ENCODE assay signal across 24 cellular contexts in genomic region chr6:154230390-154230789, GRCh38.
DNase-seq lines count a peak whose midpoint lies in the region; ATAC-seq and TF ChIP-seq lines count a peak whose summit lies in the region.
"Had no signal": no experiment of that assay in that cellular context is flagged by ENCODE, and none has a peak within 500 bp of the region (broad histone marks: within the 10 kb centered on the region; RNA-seq: fewer than 3 reads in every experiment).

No MANE protein-coding gene starts in this region.

- CTCF ChIA-PET in CD4-positive, alpha-beta T cell (lab: Charles Lee) = no interaction called here
- CTCF ChIA-PET in activated CD4-positive, alpha-beta memory T cell treated with anti-CD3 and anti-CD28 coated beads, Interleukin-2, amount 10 ng/mL, durations not matched to agents 7 days and 5 days (lab: Charles Lee) = interaction anchor here (1.2 to 1.4 kb wide), 2 partner anchors 19 to 73 kb away, joined by 5 read pairs; no protein-coding TSS in a partner anchor
- CTCF ChIA-PET in RWPE1 (lab: Yijun Ruan, JAX) = interaction anchor here (0.7 kb wide), 1 partner anchor 11 kb away, joined by 5 read pairs; no protein-coding TSS in a partner anchor

- H3K4me1 Mint-ChIP-seq in CD4-positive, alpha-beta T cell (ENCODE audit: low read depth) = peaks cover 80% of the 10 kb centered on the region
- H3K4me1 Mint-ChIP-seq in activated CD4-positive, alpha-beta memory T cell treated with anti-CD3 and anti-CD28 coated beads, Interleukin-2, amount 10 ng/mL, durations not matched to agents 7 days and 5 days = peaks cover 66% of the 10 kb centered on the region
- H3K4me1 Mint-ChIP-seq in immature natural killer cell = peaks cover 79 to 89% of the 10 kb centered on the region in 2 donors

- ATAC-seq in CD4-positive, alpha-beta T cell (ENCODE audit: poor library complexity) = no peak
- no peak for ATAC-seq in aorta (ENCODE audit: low FRiP score)
- no peak for ATAC-seq in HG03342 (IDR thresholded peaks at IDR 0.05; ENCODE audit: unreplicated experiment)
- ATAC-seq: foreskin keratinocyte had no signal

- DNase-seq in CD1c-positive myeloid dendritic cell (ENCODE audit: extremely low spot score) (peak; percentile 66), immature natural killer cell (no peak), RWPE1 (ENCODE audit: low spot score) (no peak), aorta (no peak)
- no peak for DNase-seq in CD4-positive, alpha-beta T cell
- no peak for DNase-seq in activated CD4-positive, alpha-beta memory T cell treated with anti-CD3 and anti-CD28 coated beads, Interleukin-2, amount 10 ng/mL, durations not matched to agents 7 days and 5 days
- DNase-seq: AML-193; dermis blood vessel endothelial cell; foreskin keratinocyte; hippocampal formation; islet precursor cell; KG1; lower lobe of right lung; NCI-H2029; NCI-H446 treated with DMSO at 0.1 percent for 48 hours; ovary; right lobe of liver; stimulated activated naive CD4-positive, alpha-beta T cell; SW 1271; WERI-Rb-1 had no signal

- 95 to 96% methylated on average over 3 of the region's 3 CpGs for WGBS in aorta, 2 donors

- H3K4me1 ChIP-seq in aorta (ENCODE audit: control insufficient read depth in 1 of 2, insufficient read depth in 2 of 2, low read length in 2 of 2) = no peaks in the 10 kb centered on the region
- H3K4me1 ChIP-seq: breast epithelium, foreskin keratinocyte, lower lobe of right lung, right lobe of liver had no signal

- POLR2A ChIA-PET in CD4-positive, alpha-beta T cell (lab: Charles Lee) = interaction anchor here (0.7 to 1.1 kb wide), 3 partner anchors 11 to 14 kb away, joined by 3 to 4 read pairs (median 3); no protein-coding TSS in a partner anchor
- POLR2A ChIA-PET in activated CD4-positive, alpha-beta memory T cell treated with anti-CD3 and anti-CD28 coated beads, Interleukin-2, amount 10 ng/mL, durations not matched to agents 7 days and 5 days (lab: Charles Lee) = interaction anchor here (1.8 to 7.4 kb wide), 4 partner anchors 11 to 73 kb away, joined by 5 to 116 read pairs (median 10); no protein-coding TSS in a partner anchor
- POLR2A ChIA-PET in RWPE1 (lab: Yijun Ruan, JAX; ENCODE audit: low non-redundant PET) = no interaction called here

- no peaks in the 10 kb centered on the region for H3K9me3 ChIP-seq in CD4-positive, alpha-beta T cell (ENCODE audit: control insufficient read depth, low read length)
- H3K9me3 ChIP-seq in aorta (ENCODE audit: control insufficient read depth, low read length) = no peaks in the 10 kb centered on the region
- H3K9me3 ChIP-seq: breast epithelium, lower lobe of right lung, ovary, right lobe of liver, tibial nerve had no signal

- no peaks in the 10 kb centered on the region for H3K9me3 Mint-ChIP-seq in CD4-positive, alpha-beta T cell
- H3K9me3 Mint-ChIP-seq in activated CD4-positive, alpha-beta memory T cell treated with anti-CD3 and anti-CD28 coated beads, Interleukin-2, amount 10 ng/mL, durations not matched to agents 7 days and 5 days = no peaks in the 10 kb centered on the region
- no peaks in the 10 kb centered on the region for H3K9me3 Mint-ChIP-seq in immature natural killer cell

- no peak for TF ChIP-seq CTCF in CD4-positive, alpha-beta T cell (IDR thresholded peaks at IDR 0.05)
- no peak for TF ChIP-seq CTCF in RWPE1 (conservative IDR thresholded peaks at IDR 0.05; ENCODE audit: low read depth)

- no peaks in the 10 kb centered on the region for H3K36me3 ChIP-seq in aorta (ENCODE audit: control insufficient read depth in 1 of 2, insufficient read depth in 2 of 2, low read length in 1 of 2)
- H3K36me3 ChIP-seq: breast epithelium, lower lobe of right lung, ovary, right lobe of liver, tibial nerve, WERI-Rb-1 had no signal

- peaks cover 65% of the 10 kb centered on the region for H3K36me3 Mint-ChIP-seq in CD4-positive, alpha-beta T cell (ENCODE audit: low read depth)
- no peaks in the 10 kb centered on the region for H3K36me3 Mint-ChIP-seq in activated CD4-positive, alpha-beta memory T cell treated with anti-CD3 and anti-CD28 coated beads, Interleukin-2, amount 10 ng/mL, durations not matched to agents 7 days and 5 days (ENCODE audit: low read depth)
- H3K36me3 Mint-ChIP-seq in immature natural killer cell = peaks cover 0 to 6% (median 0%) of the 10 kb centered on the region in 3 donors

- no peaks in the 10 kb centered on the region for H3K27me3 ChIP-seq in CD4-positive, alpha-beta T cell (ENCODE audit: control insufficient read depth, insufficient read depth, low read length)
- H3K27me3 ChIP-seq in aorta (ENCODE audit: control insufficient read depth in 1 of 2, insufficient read depth in 2 of 2, low read length in 1 of 2) = peaks cover 0 to 2% of the 10 kb centered on the region in 2 donors
- H3K27me3 ChIP-seq: breast epithelium, foreskin keratinocyte, ovary, right lobe of liver, tibial nerve had no signal

- intact Hi-C loops in CD4-positive, alpha-beta T cell (cut with DNase I, micrococcal nuclease) = loop anchor here in 1 of 2 experiments (2.0 kb wide), 1 partner anchor 14 kb away; no protein-coding TSS in a partner anchor
- intact Hi-C loops in aorta (cut with DNase I) = no loop called here

- peak overlapping the region; percentile 89 for H3K4me3 Mint-ChIP-seq in CD4-positive, alpha-beta T cell
- peak overlapping the region; percentile 71 for H3K4me3 Mint-ChIP-seq in activated CD4-positive, alpha-beta memory T cell treated with anti-CD3 and anti-CD28 coated beads, Interleukin-2, amount 10 ng/mL, durations not matched to agents 7 days and 5 days
- peak overlapping the region; percentile 80 to 92 (median 86) for H3K4me3 Mint-ChIP-seq in immature natural killer cell

- H3K4me3 ChIP-seq in aorta (ENCODE audit: low read length in 2 of 2) = no peak overlapping the region
- H3K4me3 ChIP-seq: breast epithelium, lower lobe of right lung, ovary, right lobe of liver, tibial nerve had no signal

- H3K27ac ChIP-seq in CD4-positive, alpha-beta T cell (ENCODE audit: low read depth, low read length) = no peak overlapping the region
- H3K27ac ChIP-seq in RWPE1 = no peak overlapping the region
- H3K27ac ChIP-seq in aorta (ENCODE audit: low read depth in 1 of 2, low read length in 2 of 2) = no peak overlapping the region
- H3K27ac ChIP-seq: breast epithelium, epithelial cell of prostate, foreskin keratinocyte, lower lobe of right lung, ovary, right lobe of liver, tibial nerve, WERI-Rb-1 had no signal

- peak overlapping the region; percentile 87 for H3K27ac Mint-ChIP-seq in CD4-positive, alpha-beta T cell
- H3K27ac Mint-ChIP-seq in activated CD4-positive, alpha-beta memory T cell treated with anti-CD3 and anti-CD28 coated beads, Interleukin-2, amount 10 ng/mL, durations not matched to agents 7 days and 5 days = peak overlapping the region; percentile 75
- peak overlapping the region; percentile 86 to 97 (median 92) for H3K27ac Mint-ChIP-seq in immature natural killer cell

- no peaks in the 10 kb centered on the region for H3K27me3 Mint-ChIP-seq in CD4-positive, alpha-beta T cell
- H3K27me3 Mint-ChIP-seq in activated CD4-positive, alpha-beta memory T cell treated with anti-CD3 and anti-CD28 coated beads, Interleukin-2, amount 10 ng/mL, durations not matched to agents 7 days and 5 days = no peaks in the 10 kb centered on the region
- H3K27me3 Mint-ChIP-seq in immature natural killer cell (ENCODE audit: low read depth in 3 of 3) = peaks cover 0 to 2% (median 0%) of the 10 kb centered on the region in 3 donors
